22 cellular contexts compared by ENCODE assay signal in genomic region chr13:100797921-100798320, GRCh38.
"Had no signal": no experiment of that assay in that cellular context is flagged by ENCODE, and none has a peak within 500 bp of the region (broad histone marks: within the 10 kb centered on the region; RNA-seq: fewer than 3 reads in every experiment).

No MANE protein-coding gene starts in this region.

- H3K4me3 ChIP-seq: dorsolateral prefrontal cortex, esophagus squamous epithelium, gastroesophageal sphincter, left lung, lower lobe of right lung, psoas muscle, right lobe of liver, spleen, stomach had no signal

- H3K36me3 Mint-ChIP-seq: memory B cell had no signal

- DNase-seq: cortex of kidney; dorsolateral prefrontal cortex; effector memory CD4-positive, alpha-beta T cell; esophagus squamous epithelium; foreskin fibroblast; glutamatergic neuron; left lung; lower lobe of right lung; naive B cell; nephron progenitor cell; psoas muscle; retina; right lobe of liver; spleen; stimulated activated CD4-positive, alpha-beta T cell treated with anti-CD3 and anti-CD28 coated beads, Interleukin-2, amount 100 ng/mL, for 24 hours; stimulated activated CD4-positive, alpha-beta T cell treated with anti-CD3 and anti-CD28 coated beads, Interleukin-4, amount 100 ng/mL, for 4 hours; stimulated activated naive CD4-positive, alpha-beta T cell; stomach; trophoblast cell had no signal

- H3K36me3 ChIP-seq: esophagus squamous epithelium, gastroesophageal sphincter, left lung, lower lobe of right lung, neutrophil, right lobe of liver, spleen, stomach had no signal

- ATAC-seq: gastroesophageal sphincter, left lung, lower lobe of right lung, psoas muscle, right lobe of liver had no signal

- H3K27me3 ChIP-seq: esophagus squamous epithelium, gastroesophageal sphincter, left lung, neutrophil, right lobe of liver, stomach had no signal

- H3K4me1 ChIP-seq: gastroesophageal sphincter, left lung, lower lobe of right lung, psoas muscle, spleen, stomach had no signal

- H3K9me3 ChIP-seq: lower lobe of right lung, neutrophil, right lobe of liver had no signal

- H3K27ac ChIP-seq: dorsolateral prefrontal cortex, gastroesophageal sphincter, left lung, lower lobe of right lung, neutrophil, psoas muscle, right lobe of liver, spleen, stomach had no signal

- H3K4me3 Mint-ChIP-seq: memory B cell, naive B cell, nephron progenitor cell had no signal

- H3K4me1 Mint-ChIP-seq: memory B cell, naive B cell had no signal

- H3K27ac Mint-ChIP-seq: memory B cell, nephron progenitor cell had no signal
